ENCODE assay signal across 9 cellular contexts in the genomic region with DNA sequence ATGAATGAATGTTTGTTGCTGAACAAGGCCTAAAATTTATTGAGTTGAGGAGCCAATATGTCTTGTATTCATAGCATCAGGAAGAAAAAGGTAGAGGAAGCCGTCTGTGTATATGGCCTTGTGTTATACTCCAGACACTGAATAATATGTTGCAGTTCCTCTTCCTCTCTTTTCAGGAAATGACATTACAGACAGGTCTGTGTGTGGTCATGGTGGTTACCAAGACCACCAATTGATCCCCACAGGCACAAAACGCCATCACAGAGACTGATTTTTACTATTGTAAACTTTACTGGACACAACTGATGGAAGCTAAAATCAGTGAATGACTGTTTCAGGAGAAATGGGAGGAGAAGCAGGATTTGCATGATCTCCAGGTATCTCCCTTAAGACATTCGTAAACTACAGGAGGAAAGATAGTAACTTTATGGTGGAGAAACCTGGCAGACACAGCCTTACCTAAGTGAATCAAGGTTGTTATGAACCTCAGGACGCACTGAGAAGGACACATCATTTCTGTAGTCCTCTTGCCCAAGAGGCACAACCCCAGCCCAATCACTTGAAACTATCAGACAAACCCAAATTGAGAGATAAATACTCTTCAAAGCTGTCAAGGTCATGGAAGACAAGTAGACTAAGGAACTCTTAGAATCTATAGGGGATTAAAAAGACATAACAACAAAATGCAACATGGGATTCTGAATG.
DNase-seq lines count a peak whose midpoint lies in the region; ATAC-seq and TF ChIP-seq lines count a peak whose summit lies in the region.
"Had no signal": no experiment of that assay in that cellular context is flagged by ENCODE, and none has a peak within 500 bp of the region (broad histone marks: within the 10 kb centered on the region; RNA-seq: fewer than 3 reads in every experiment).

No MANE protein-coding gene starts in this region.

- peak; percentile 83 for ATAC-seq in GM18909 (IDR thresholded peaks at IDR 0.05; ENCODE audit: poor library complexity, unreplicated experiment)
- peak; percentile 77 for ATAC-seq in HG02870 (IDR thresholded peaks at IDR 0.05; ENCODE audit: unreplicated experiment)
- peak; percentile 23 to 57 for ATAC-seq in naive thymus-derived CD8-positive, alpha-beta T cell

- peak overlapping the region in 3 of 10 donors; percentile 8 to 54 (median 28) for H3K4me3 Mint-ChIP-seq in naive thymus-derived CD8-positive, alpha-beta T cell
- no peak overlapping the region for H3K4me3 Mint-ChIP-seq in mesothelial cell of epicardium

- H3K4me1 Mint-ChIP-seq in naive thymus-derived CD8-positive, alpha-beta T cell = peaks cover 28 to 60% (median 53%) of the 10 kb centered on the region in 4 donors
- H3K4me1 Mint-ChIP-seq in mesothelial cell of epicardium = peaks cover 17% of the 10 kb centered on the region

- DNase-seq in NOMO-1 treated with DMSO at 0.1 percent for 48 hours (lab: John Stamatoyannopoulos, UW; ENCODE audit: unreplicated experiment) (peak; percentile 87), NCI-H1092 (lab: John Stamatoyannopoulos, UW) (no peak), mesothelial cell of epicardium (ENCODE audit: low spot score in 2 of 2, unreplicated experiment in 2 of 2) (no peak), NCI-H2081 treated with DMSO at 0.1 percent for 48 hours (lab: John Stamatoyannopoulos, UW) (no peak)
- DNase-seq in naive thymus-derived CD8-positive, alpha-beta T cell = no peak
- DNase-seq in activated CD8-positive, alpha-beta memory T cell treated with anti-CD3 and anti-CD28 coated beads, Interleukin-2, amount 50 U/mL, for 48 hours = no peak
- DNase-seq: NCI-H2029 treated with DMSO at 0.1 percent for 48 hours had no signal

- no peaks in the 10 kb centered on the region for H3K27me3 Mint-ChIP-seq in naive thymus-derived CD8-positive, alpha-beta T cell
- H3K27me3 Mint-ChIP-seq in mesothelial cell of epicardium (ENCODE audit: low read depth) = no peaks in the 10 kb centered on the region

- no peak for TF ChIP-seq CTCF in mesothelial cell of epicardium (IDR thresholded peaks at IDR 0.05; ENCODE audit: unreplicated experiment)

- peaks cover 6 to 25% (median 16%) of the 10 kb centered on the region in 9 donors for H3K9me3 Mint-ChIP-seq in naive thymus-derived CD8-positive, alpha-beta T cell
- peaks cover 26% of the 10 kb centered on the region for H3K9me3 Mint-ChIP-seq in mesothelial cell of epicardium

- H3K27ac Mint-ChIP-seq in naive thymus-derived CD8-positive, alpha-beta T cell = peak overlapping the region; percentile 23 to 80 (median 56)
- no peak overlapping the region for H3K27ac Mint-ChIP-seq in mesothelial cell of epicardium

- H3K36me3 Mint-ChIP-seq in naive thymus-derived CD8-positive, alpha-beta T cell = peaks cover 15 to 28% (median 26%) of the 10 kb centered on the region in 3 donors
- H3K36me3 Mint-ChIP-seq in mesothelial cell of epicardium = peaks cover 23% of the 10 kb centered on the region

- POLR2A ChIA-PET in naive thymus-derived CD8-positive, alpha-beta T cell (lab: Charles Lee) = interaction anchor here (1.1 kb wide), 1 partner anchor 11 kb away, joined by 3 read pairs; no protein-coding TSS in a partner anchor
